1 cellular context compared by ENCODE assay signal in genomic region chr16:77991701-77992100, GRCh38.
A peak's percentile ranks its signal among the peaks of the same experiment; 100 is the strongest.
TF ChIP-seq lines count a peak whose summit lies in the region.

No MANE protein-coding gene starts in this region.

TF ChIP-seq in H1, 55 proteins besides CTCF, POLR2A, EP300 and RAD21:
- TF ChIP-seq TAF1 (IDR thresholded peaks at IDR 0.05; ENCODE audit: low read depth, low read length) = 0 out of 2 replicates have a peak, but pooled peaks have one; percentile 24
- TF ChIP-seq YY1 (IDR thresholded peaks at IDR 0.05; ENCODE audit: low read depth, low read length) = 0 out of 2 replicates have a peak, but pooled peaks have one; percentile 19
- TF ChIP-seq POLR2AphosphoS5 (IDR thresholded peaks at IDR 0.05; ENCODE audit: low read depth, low read length) = peak; percentile 33; the same call in 1 of the 2 replicates
- no peak for TF ChIP-seq CTBP2 (IDR thresholded peaks at IDR 0.05; ENCODE audit: borderline replicate concordance, insufficient read depth, insufficient read length, low read length)
